ENCODE assay signal across 11 cellular contexts in genomic region chr5:112533315-112533867, GRCh38.
DNase-seq lines count a peak whose midpoint lies in the region; ATAC-seq and TF ChIP-seq lines count a peak whose summit lies in the region.
"Had no signal": no experiment of that assay in that cellular context is flagged by ENCODE, and none has a peak within 500 bp of the region (broad histone marks: within the 10 kb centered on the region; RNA-seq: fewer than 3 reads in every experiment).

No MANE protein-coding gene starts in this region.

- no peaks in the 10 kb centered on the region for H3K9me3 Mint-ChIP-seq in activated naive CD8-positive, alpha-beta T cell treated with anti-CD3 and anti-CD28 coated beads, Interleukin-2, amount 50 U/mL, for 24 hours
- no peaks in the 10 kb centered on the region for H3K9me3 Mint-ChIP-seq in activated naive CD8-positive, alpha-beta T cell treated with anti-CD3 and anti-CD28 coated beads for 36 hours

- no peak for TF ChIP-seq RAD21 in Ishikawa (IDR thresholded peaks at IDR 0.05; ENCODE audit: low read depth)

- peaks cover 4% of the 10 kb centered on the region for H3K27me3 Mint-ChIP-seq in activated naive CD8-positive, alpha-beta T cell treated with anti-CD3 and anti-CD28 coated beads, Interleukin-2, amount 50 U/mL, for 24 hours
- no peaks in the 10 kb centered on the region for H3K27me3 Mint-ChIP-seq in activated naive CD8-positive, alpha-beta T cell treated with anti-CD3 and anti-CD28 coated beads for 36 hours

- DNase-seq in activated naive CD8-positive, alpha-beta T cell treated with anti-CD3 and anti-CD28 coated beads, Interleukin-2, amount 50 U/mL, for 24 hours: no peak
- DNase-seq in activated naive CD8-positive, alpha-beta T cell treated with anti-CD3 and anti-CD28 coated beads for 36 hours: no peak
- DNase-seq in esophagus muscularis mucosa (ENCODE audit: extremely low spot score) (peak; percentile 78), aorta (no peak), NCI-H524 treated with DMSO at 0.1 percent for 48 hours (lab: John Stamatoyannopoulos, UW) (no peak), middle frontal gyrus (ENCODE audit: extremely low spot score, low spot score) (no peak)
- DNase-seq: cerebellar nuclear complex; MM.1S; stimulated activated CD8-positive, alpha-beta memory T cell treated with anti-CD3 and anti-CD28 coated beads, Interleukin-4, amount 100 ng/mL, for 48 hours had no signal

- H3K4me1 Mint-ChIP-seq in activated naive CD8-positive, alpha-beta T cell treated with anti-CD3 and anti-CD28 coated beads, Interleukin-2, amount 50 U/mL, for 24 hours: peaks cover 8% of the 10 kb centered on the region
- peaks cover 6% of the 10 kb centered on the region for H3K4me1 Mint-ChIP-seq in activated naive CD8-positive, alpha-beta T cell treated with anti-CD3 and anti-CD28 coated beads for 36 hours

- H3K4me3 ChIP-seq in esophagus muscularis mucosa: no peak overlapping the region
- H3K4me3 ChIP-seq in aorta (ENCODE audit: low read length in 2 of 2): no peak overlapping the region

- 58% methylated on average over 2 of the region's 2 CpGs for WGBS in esophagus muscularis mucosa
- 30 to 57% methylated on average over 2 of the region's 2 CpGs for WGBS in aorta, 2 donors

- no peak for TF ChIP-seq CTCF in esophagus muscularis mucosa (IDR thresholded peaks at IDR 0.05)

- no peaks in the 10 kb centered on the region for H3K36me3 Mint-ChIP-seq in activated naive CD8-positive, alpha-beta T cell treated with anti-CD3 and anti-CD28 coated beads, Interleukin-2, amount 50 U/mL, for 24 hours (ENCODE audit: low read depth)
- no peaks in the 10 kb centered on the region for H3K36me3 Mint-ChIP-seq in activated naive CD8-positive, alpha-beta T cell treated with anti-CD3 and anti-CD28 coated beads for 36 hours

- H3K27me3 ChIP-seq in esophagus muscularis mucosa (no peaks in the 10 kb centered on the region), aorta (ENCODE audit: control insufficient read depth in 1 of 2, insufficient read depth in 2 of 2, low read length in 1 of 2) (no peaks in the 10 kb centered on the region)

- no peaks in the 10 kb centered on the region for H3K9me3 ChIP-seq in esophagus muscularis mucosa
- H3K9me3 ChIP-seq in aorta (ENCODE audit: control insufficient read depth, low read length): no peaks in the 10 kb centered on the region

- H3K36me3 ChIP-seq in esophagus muscularis mucosa: no peaks in the 10 kb centered on the region
- no peaks in the 10 kb centered on the region for H3K36me3 ChIP-seq in aorta (ENCODE audit: control insufficient read depth in 1 of 2, insufficient read depth in 2 of 2, low read length in 1 of 2)

- TF ChIP-seq POLR2A in esophagus muscularis mucosa (IDR thresholded peaks at IDR 0.05; ENCODE audit: low read depth): no peak

- no peak overlapping the region for H3K27ac ChIP-seq in esophagus muscularis mucosa (replicated peaks in 1 of 4)
- no peak overlapping the region for H3K27ac ChIP-seq in aorta (ENCODE audit: low read depth in 1 of 2, low read length in 2 of 2)

- H3K27ac Mint-ChIP-seq in activated naive CD8-positive, alpha-beta T cell treated with anti-CD3 and anti-CD28 coated beads, Interleukin-2, amount 50 U/mL, for 24 hours: no peak overlapping the region
- no peak overlapping the region for H3K27ac Mint-ChIP-seq in activated naive CD8-positive, alpha-beta T cell treated with anti-CD3 and anti-CD28 coated beads for 36 hours

- H3K4me3 Mint-ChIP-seq in activated naive CD8-positive, alpha-beta T cell treated with anti-CD3 and anti-CD28 coated beads, Interleukin-2, amount 50 U/mL, for 24 hours: no peak overlapping the region
- no peak overlapping the region for H3K4me3 Mint-ChIP-seq in activated naive CD8-positive, alpha-beta T cell treated with anti-CD3 and anti-CD28 coated beads for 36 hours

- ATAC-seq in activated naive CD8-positive, alpha-beta T cell treated with anti-CD3 and anti-CD28 coated beads, Interleukin-2, amount 50 U/mL, for 24 hours: peak; percentile 33
- ATAC-seq in aorta (ENCODE audit: low FRiP score): peak; percentile 29
- ATAC-seq in HG02623 (IDR thresholded peaks at IDR 0.05; ENCODE audit: unreplicated experiment): no peak

- no peak for TF ChIP-seq EP300 in Ishikawa (IDR thresholded peaks at IDR 0.05; ENCODE audit: borderline replicate concordance)
- no peak for TF ChIP-seq EP300 in esophagus muscularis mucosa (IDR thresholded peaks at IDR 0.05)

- H3K4me1 ChIP-seq in esophagus muscularis mucosa (no peaks in the 10 kb centered on the region), aorta (ENCODE audit: control insufficient read depth in 1 of 2, insufficient read depth in 2 of 2, low read length in 2 of 2) (peaks cover 0 to 5% of the 10 kb centered on the region in 2 donors)

- intact Hi-C loops in esophagus muscularis mucosa (cut with DNase I) (no loop called here), aorta (cut with DNase I) (no loop called here)

TF ChIP-seq in Ishikawa, 13 proteins besides CTCF, POLR2A, EP300 and RAD21:
- no peak for TF ChIP-seq TEAD4 (IDR thresholded peaks at IDR 0.05)
- TF ChIP-seq YY1 (IDR thresholded peaks at IDR 0.05; ENCODE audit: low read depth): no peak
- TF ChIP-seq REST (IDR thresholded peaks at IDR 0.05; ENCODE audit: low read depth): 0 out of 2 replicates have a peak, but pooled peaks have one; percentile 17
- TF ChIP-seq EGR1 (IDR thresholded peaks at IDR 0.05): no peak
